In genomic region chr15:78520035-78520434, GRCh38 we compare ENCODE assay signal across 5 cellular contexts. TPM values are rescaled to one million over a fixed set of nuclear protein-coding genes. Genes with fewer than 3 reads are reported as not detected.
A peak's percentile ranks its signal among the peaks of the same experiment; 100 is the strongest.
DNase-seq lines count a peak whose midpoint lies in the region; ATAC-seq, FAIRE-seq and TF ChIP-seq lines count a peak whose summit lies in the region.
"Not testable (repeated sequence)": the region's sequence is repeated elsewhere in the genome, so short reads cannot be mapped to it uniquely, and the experiment has no call there.
"Had no signal": no experiment of that assay in that cellular context is flagged by ENCODE, and none has a peak within 500 bp of the region (broad histone marks: within the 10 kb centered on the region; RNA-seq: fewer than 3 reads in every experiment).

No MANE protein-coding gene starts in this region.

- TF ChIP-seq RAD21 in A549 (conservative IDR thresholded peaks at IDR 0.05 in 1 of 2, IDR thresholded peaks at IDR 0.05 in 1 of 2): not testable (repeated sequence)

- H3K4me1 Mint-ChIP-seq in neural progenitor cell: not testable (repeated sequence)

- not testable (repeated sequence) for H3K4me3 Mint-ChIP-seq in neural progenitor cell

- H2AFZ ChIP-seq in neural progenitor cell (replicated peaks): not testable (repeated sequence)

- H3K36me3 ChIP-seq in HEK293 (ENCODE audit: control insufficient read depth in 2 of 2, insufficient read depth in 1 of 2, low read length in 2 of 2): peaks cover 9 to 26% of the 10 kb centered on the region in 2 experiments
- H3K36me3 ChIP-seq in neural progenitor cell: not testable (repeated sequence)

- WGBS in A549 (ENCODE audit: missing lambda C conversion rate): 91% methylated on average over 3 of the region's 3 CpGs

- H3K9ac ChIP-seq in neural progenitor cell: not testable (repeated sequence)

- H3K36me3 Mint-ChIP-seq in neural progenitor cell: not testable (repeated sequence)

- POLR2A ChIA-PET in A549 (lab: Yijun Ruan, JAX); HEK293 (lab: Yijun Ruan, JAX): not testable (repeated sequence)

- H3K4me2 ChIP-seq in A549, neural progenitor cell: not testable (repeated sequence)

- ATAC-seq in A549: not testable (repeated sequence)

- DNase-seq in A549 (ENCODE audit: low read depth in 1 of 2, low spot score in 1 of 2); neural progenitor cell (ENCODE audit: low spot score): not testable (repeated sequence)

- not testable (repeated sequence) for H3K27ac ChIP-seq in A549; HEK293 (ENCODE audit: extremely low read depth, low read depth, low read length)
- H3K27ac ChIP-seq in neural progenitor cell: peak overlapping the region; percentile 60

- not testable (repeated sequence) for FAIRE-seq in A549 (lab: Jason Lieb, UNC)

- H3K9me3 ChIP-seq in A549; HEK293 (ENCODE audit: control insufficient read depth, insufficient read depth, low read depth, low read length); neural progenitor cell (ENCODE audit: low read depth): not testable (repeated sequence)

- TF ChIP-seq CTCF in A549 (IDR thresholded peaks at IDR 0.05); HEK293 (tag by site-specific recombination; IDR thresholded peaks at IDR 0.05); neural progenitor cell (IDR thresholded peaks at IDR 0.05): not testable (repeated sequence)

- not testable (repeated sequence) for H3K4me1 ChIP-seq in A549; HEK293 (ENCODE audit: control insufficient read depth, insufficient read depth, low read length); neural progenitor cell

- H3K4me3 ChIP-seq in A549; HEK293 (ENCODE audit: low read depth, low read length); neural progenitor cell: not testable (repeated sequence)

- not testable (repeated sequence) for H3K27me3 Mint-ChIP-seq in neural progenitor cell (ENCODE audit: insufficient read depth, low read depth)

- not testable (repeated sequence) for TF ChIP-seq EP300 in A549 (IDR thresholded peaks at IDR 0.05)

- not testable (repeated sequence) for H3K27me3 ChIP-seq in neural progenitor cell

- TF ChIP-seq POLR2A in A549 (IDR thresholded peaks at IDR 0.05; ENCODE audit: low read length): not testable (repeated sequence)

- H3K27ac Mint-ChIP-seq in neural progenitor cell: not testable (repeated sequence)

- not testable (repeated sequence) for H3K9me3 Mint-ChIP-seq in neural progenitor cell

- CTCF ChIA-PET in A549 (lab: Yijun Ruan, JAX): interaction anchor here (1.0 to 1.2 kb wide), 2 partner anchors 14 to 15 kb away, joined by 3 read pairs; no protein-coding TSS in a partner anchor
- CTCF ChIA-PET in HEK293 (lab: Yijun Ruan, JAX): interaction anchor here (0.6 kb wide), 1 partner anchor 20 kb away, joined by 3 read pairs; no protein-coding TSS in a partner anchor

- not testable (repeated sequence) for H3F3A ChIP-seq in neural progenitor cell (ENCODE audit: low read depth)

- H4K20me1 ChIP-seq in neural progenitor cell (ENCODE audit: low read depth): not testable (repeated sequence)

- H3K79me2 ChIP-seq in neural progenitor cell (ENCODE audit: low read depth): not testable (repeated sequence)

TF ChIP-seq in A549, 52 proteins besides CTCF, POLR2A, EP300 and RAD21:
- TF ChIP-seq ZC3H11A (IDR thresholded peaks at IDR 0.05): peak; percentile 31; the same call in 1 of the 2 replicates

TF ChIP-seq in HEK293, 187 proteins besides CTCF, POLR2A, EP300 and RAD21 (continues in another document):
- TF ChIP-seq ZNF140 (tag by site-specific recombination; IDR thresholded peaks at IDR 0.05): peak; percentile 15; the same call in 1 of the 2 replicates
- peak; percentile 35 for TF ChIP-seq ZNF555 (tag by site-specific recombination; conservative IDR thresholded peaks at IDR 0.05)
- TF ChIP-seq, protein P1, sequence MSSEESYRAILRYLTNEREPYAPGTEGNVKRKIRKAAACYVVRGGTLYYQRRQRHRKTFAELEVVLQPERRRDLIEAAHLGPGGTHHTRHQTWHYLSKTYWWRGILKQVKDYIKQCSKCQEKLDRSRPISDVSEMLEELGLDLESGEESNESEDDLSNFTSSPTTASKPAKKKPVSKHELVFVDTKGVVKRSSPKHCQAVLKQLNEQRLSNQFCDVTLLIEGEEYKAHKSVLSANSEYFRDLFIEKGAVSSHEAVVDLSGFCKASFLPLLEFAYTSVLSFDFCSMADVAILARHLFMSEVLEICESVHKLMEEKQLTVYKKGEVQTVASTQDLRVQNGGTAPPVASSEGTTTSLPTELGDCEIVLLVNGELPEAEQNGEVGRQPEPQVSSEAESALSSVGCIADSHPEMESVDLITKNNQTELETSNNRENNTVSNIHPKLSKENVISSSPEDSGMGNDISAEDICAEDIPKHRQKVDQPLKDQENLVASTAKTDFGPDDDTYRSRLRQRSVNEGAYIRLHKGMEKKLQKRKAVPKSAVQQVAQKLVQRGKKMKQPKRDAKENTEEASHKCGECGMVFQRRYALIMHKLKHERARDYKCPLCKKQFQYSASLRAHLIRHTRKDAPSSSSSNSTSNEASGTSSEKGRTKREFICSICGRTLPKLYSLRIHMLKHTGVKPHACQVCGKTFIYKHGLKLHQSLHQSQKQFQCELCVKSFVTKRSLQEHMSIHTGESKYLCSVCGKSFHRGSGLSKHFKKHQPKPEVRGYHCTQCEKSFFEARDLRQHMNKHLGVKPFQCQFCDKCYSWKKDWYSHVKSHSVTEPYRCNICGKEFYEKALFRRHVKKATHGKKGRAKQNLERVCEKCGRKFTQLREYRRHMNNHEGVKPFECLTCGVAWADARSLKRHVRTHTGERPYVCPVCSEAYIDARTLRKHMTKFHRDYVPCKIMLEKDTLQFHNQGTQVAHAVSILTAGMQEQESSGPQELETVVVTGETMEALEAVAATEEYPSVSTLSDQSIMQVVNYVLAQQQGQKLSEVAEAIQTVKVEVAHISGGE (tag by site-specific recombination; conservative IDR thresholded peaks at IDR 0.05; ENCODE audit: low read depth): peak; percentile 42; the same call in 1 of the 2 replicates
- TF ChIP-seq ZNF426 (tag by site-specific recombination; IDR thresholded peaks at IDR 0.05): peak; percentile 46
- TF ChIP-seq ZNF623 (tag by site-specific recombination; IDR thresholded peaks at IDR 0.05): peak; percentile 32; the same call in 1 of the 2 replicates
- TF ChIP-seq ZNF518A (tag by site-specific recombination; conservative IDR thresholded peaks at IDR 0.05; ENCODE audit: low read depth): peak; percentile 59; the same call in 1 of the 2 replicates

RNA-seq across cellular contexts. Expression of gene HYKK, which starts 12.7 kb away (rescaled TPM):
- 12.9 and 16.7 TPM in 2 replicates for polyA plus RNA-seq in A549 (2011; rRNA removed)
- polyA plus RNA-seq in A549 (2012; cell fraction: cytosol; rRNA removed): 6.5 and 7.1 TPM in 2 replicates
- 2.0 and 2.7 TPM in 2 replicates for polyA plus RNA-seq in A549 (2012; cell fraction: nucleus; rRNA removed)
- polyA plus RNA-seq in A549 (2017; fragmentation: RNase III; extraction: RNeasy Plus Mini Kit Qiagen cat#74134 plus additional on column Dnase treatment): 5.5 to 6.0 TPM (median 5.7 TPM) in 3 replicates
- polyA minus RNA-seq in A549 (2011; rRNA and poly(A)+ RNA removed): 10.4 and 10.9 TPM in 2 replicates
- total RNA-seq in neural progenitor cell (ENCODE audit: low replicate concordance): 2.0 and 10.2 TPM in 2 replicates
- total RNA-seq: A673 had no signal
- polyA plus RNA-seq: CD14-positive monocyte had no signal

RNA-seq across cellular contexts. Expression of gene PSMA4, which starts 20.2 kb away (rescaled TPM):
- polyA plus RNA-seq in A549 (2011; rRNA removed): 556 and 719 TPM in 2 replicates
- 358 and 393 TPM in 2 replicates for polyA plus RNA-seq in A549 (2012; cell fraction: cytosol; rRNA removed)
- polyA plus RNA-seq in A549 (2012; cell fraction: nucleus; rRNA removed): 118 and 167 TPM in 2 replicates
- polyA plus RNA-seq in A549 (2017; fragmentation: RNase III; extraction: RNeasy Plus Mini Kit Qiagen cat#74134 plus additional on column Dnase treatment): 548 to 589 TPM (median 585 TPM) in 3 replicates
- 88.9 and 89.8 TPM in 2 replicates for polyA minus RNA-seq in A549 (2011; rRNA and poly(A)+ RNA removed)
- 368 and 595 TPM in 2 replicates for total RNA-seq in neural progenitor cell (ENCODE audit: low replicate concordance)

RNA-seq across cellular contexts. Expression of gene CHRNA5, which starts 45.3 kb away (rescaled TPM):
- polyA plus RNA-seq in A549 (2011; rRNA removed) (40.9 and 49.6 TPM in 2 replicates), A549 (2017; fragmentation: RNase III; extraction: RNeasy Plus Mini Kit Qiagen cat#74134 plus additional on column Dnase treatment) (29.8 to 31.7 TPM (median 30.7 TPM) in 3 replicates)
- 14.7 and 17.1 TPM in 2 replicates for polyA plus RNA-seq in A549 (2012; cell fraction: cytosol; rRNA removed)
- 5.4 and 7.8 TPM in 2 replicates for polyA plus RNA-seq in A549 (2012; cell fraction: nucleus; rRNA removed)
- 7.2 and 9.0 TPM in 2 replicates for polyA minus RNA-seq in A549 (2011; rRNA and poly(A)+ RNA removed)
- total RNA-seq in neural progenitor cell (ENCODE audit: low replicate concordance): 27.1 and 46.9 TPM in 2 replicates
- polyA plus RNA-seq: CD14-positive monocyte had no signal
